ENCODE assay signal across 1 cellular context in genomic region chr11:64928957-64929356, GRCh38.
A peak's percentile ranks its signal among the peaks of the same experiment; 100 is the strongest.
TF ChIP-seq lines count a peak whose summit lies in the region.

No MANE protein-coding gene starts in this region.

TF ChIP-seq in HepG2, 621 proteins besides CTCF, POLR2A, EP300 and RAD21:
- TF ChIP-seq THAP11 (CRISPR knock-in tag; IDR thresholded peaks at IDR 0.05) (no peak), ZNF629 (CRISPR knock-in tag; conservative IDR thresholded peaks at IDR 0.05) (peak; percentile 64)
TF ChIP-seq in HepG2: peak in this region for 1.
